Comparison of ENCODE assay signal across 16 cellular contexts in genomic region chr4:57065730-57066482, GRCh38. TPM values are rescaled to one million over a fixed set of nuclear protein-coding genes. Genes with fewer than 3 reads are reported as not detected.
A peak's percentile ranks its signal among the peaks of the same experiment; 100 is the strongest.
DNase-seq lines count a peak whose midpoint lies in the region; ATAC-seq and TF ChIP-seq lines count a peak whose summit lies in the region.
"Had no signal": no experiment of that assay in that cellular context is flagged by ENCODE, and none has a peak within 500 bp of the region (broad histone marks: within the 10 kb centered on the region; RNA-seq: fewer than 3 reads in every experiment).

No MANE protein-coding gene starts in this region.

- H3K27me3 ChIP-seq in ACC112 (ENCODE audit: insufficient read depth, low read length) (no peaks in the 10 kb centered on the region), gastroesophageal sphincter (no peaks in the 10 kb centered on the region), sigmoid colon (no peaks in the 10 kb centered on the region)
- H3K27me3 ChIP-seq: BE2C had no signal

- H3K4me3 ChIP-seq in ACC112 (ENCODE audit: low read depth, low read length) (peak overlapping the region; percentile 61), SK-N-MC (peak overlapping the region; percentile 61), gastroesophageal sphincter (no peak overlapping the region), sigmoid colon (peak overlapping the region in 1 of 4 donors; percentile 3)

- H3K36me3 ChIP-seq in ACC112 (ENCODE audit: insufficient read depth, low read length) = peaks cover 3% of the 10 kb centered on the region; the same call in 1 of the 2 replicates
- no peaks in the 10 kb centered on the region for H3K36me3 ChIP-seq in SK-N-MC (ENCODE audit: insufficient read depth, low read length)
- H3K36me3 ChIP-seq in gastroesophageal sphincter = no peaks in the 10 kb centered on the region
- no peaks in the 10 kb centered on the region for H3K36me3 ChIP-seq in sigmoid colon
- H3K36me3 ChIP-seq: BE2C had no signal

- H2AFZ ChIP-seq in ACC112 (ENCODE audit: low read length, unreplicated experiment) = no peak overlapping the region

- DNase-seq in SK-N-MC (ENCODE audit: low read depth, low spot score) (no peak), sigmoid colon (no peak), SW480 (ENCODE audit: low spot score) (no peak), NCI-H524 (lab: John Stamatoyannopoulos, UW) (no peak), SHP77 treated with DMSO at 0.1 percent for 48 hours (lab: John Stamatoyannopoulos, UW) (no peak)
- DNase-seq in stimulated activated CD4-positive, alpha-beta T cell treated with anti-CD3 and anti-CD28 coated beads, Interleukin-4, amount 100 ng/mL, for 4 hours = no peak
- DNase-seq: activated CD4-positive, alpha-beta T cell treated with anti-CD3 and anti-CD28 coated beads, Interleukin-2, amount 50 U/mL, for 48 hours; activated naive CD4-positive, alpha-beta T cell treated with anti-CD3 and anti-CD28 coated beads for 36 hours; BE2C; GF-D8; NCI-H1105; NCI-H748 treated with DMSO at 0.1 percent for 48 hours; stimulated activated CD4-positive, alpha-beta T cell treated with anti-CD3 and anti-CD28 coated beads, Interleukin-15, amount 100 ng/mL, for 24 hours; T-cell had no signal

- no peak for TF ChIP-seq CTCF in gastroesophageal sphincter (IDR thresholded peaks at IDR 0.05)
- TF ChIP-seq CTCF in sigmoid colon (IDR thresholded peaks at IDR 0.05) = no peak

- ATAC-seq in gastroesophageal sphincter = no peak
- ATAC-seq: T-cell had no signal

- H3K4me1 ChIP-seq in ACC112 (ENCODE audit: control insufficient read depth, insufficient read depth, low read length, unreplicated experiment) = peaks cover 86% of the 10 kb centered on the region
- H3K4me1 ChIP-seq in gastroesophageal sphincter = peaks cover 7 to 77% (median 21%) of the 10 kb centered on the region in 3 donors
- H3K4me1 ChIP-seq in sigmoid colon = peaks cover 0 to 59% (median 54%) of the 10 kb centered on the region in 4 donors

- H3K9ac ChIP-seq in SK-N-MC (ENCODE audit: insufficient read length) = no peak overlapping the region

- no peak for TF ChIP-seq EP300 in gastroesophageal sphincter (IDR thresholded peaks at IDR 0.05)
- no peak for TF ChIP-seq EP300 in sigmoid colon (IDR thresholded peaks at IDR 0.05)

- WGBS in gastroesophageal sphincter (ENCODE audit: low coverage in 1 of 2), 2 donors = 67 to 100% methylated on average over 1 to 5 of the region's 5 CpGs
- 84 to 87% methylated on average over 5 of the region's 5 CpGs for WGBS in sigmoid colon, 2 donors

- TF ChIP-seq POLR2A in gastroesophageal sphincter (IDR thresholded peaks at IDR 0.05) (no peak), sigmoid colon (IDR thresholded peaks at IDR 0.05) (no peak)

- intact Hi-C loops in sigmoid colon (cut with DNase I) = no loop called here

- peaks cover 79% of the 10 kb centered on the region for H3K79me2 ChIP-seq in ACC112 (ENCODE audit: control insufficient read depth, insufficient read depth, low read length, unreplicated experiment)

- no peaks in the 10 kb centered on the region for H3K9me3 ChIP-seq in SK-N-MC (ENCODE audit: low read depth, low read length)
- H3K9me3 ChIP-seq in gastroesophageal sphincter = no peaks in the 10 kb centered on the region
- no peaks in the 10 kb centered on the region for H3K9me3 ChIP-seq in sigmoid colon
- H3K9me3 ChIP-seq: BE2C had no signal

- H3K27ac ChIP-seq in ACC112 (ENCODE audit: low read depth, low read length) = peak overlapping the region; percentile 95
- H3K27ac ChIP-seq in SK-N-MC = no peak overlapping the region
- H3K27ac ChIP-seq in gastroesophageal sphincter = peak overlapping the region; percentile 3 to 78 (median 72)
- H3K27ac ChIP-seq in sigmoid colon = peak overlapping the region; percentile 71 to 79 (median 72)

RNA-seq across cellular contexts. Expression of gene IGFBP7, which starts 44.3 kb away (rescaled TPM):
- total RNA-seq in gastroesophageal sphincter (100 to 1,000 TPM; 478 to 876 (median 798) TPM), sigmoid colon (100 to 1,000 TPM; 474 to 834 (median 779) TPM)
- polyA plus RNA-seq in sigmoid colon = 100 to 1,000 TPM in 1 of 3 donors, 10 to 100 TPM in 2; 29.8 to 199 (median 46.2) TPM

Comparison
In these comparisons a context has a peak if more than half of its experiments do, and no peak if none do; other contexts are left out.
1. H3K4me3 ChIP-seq: peak in ACC112 (single experiment) and SK-N-MC (single experiment); none in gastroesophageal sphincter (0 of 2).